ENCODE assay signal across 13 cellular contexts in the genomic region with DNA sequence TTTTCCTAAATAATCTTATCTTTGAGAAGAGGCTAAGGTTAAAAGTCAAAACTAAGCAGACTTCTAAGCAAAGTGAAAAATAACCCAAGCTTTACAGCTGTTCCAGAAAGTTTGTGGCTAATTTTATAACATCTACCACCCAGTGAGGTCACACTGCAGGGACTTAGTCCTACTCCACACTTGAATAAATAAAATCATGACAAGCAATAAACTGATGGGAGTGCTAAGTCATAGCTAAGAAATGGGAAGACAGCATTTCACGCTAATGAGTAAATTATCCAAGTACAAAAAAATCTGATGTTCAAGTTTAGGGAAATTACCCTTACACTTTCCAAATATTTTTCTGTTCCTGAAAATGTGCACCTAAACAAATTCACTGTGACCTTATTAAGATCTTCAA. TPM values are rescaled to one million over a fixed set of nuclear protein-coding genes. Genes with fewer than 3 reads are reported as not detected.
DNase-seq lines count a peak whose midpoint lies in the region; ATAC-seq and TF ChIP-seq lines count a peak whose summit lies in the region.
"Had no signal": no experiment of that assay in that cellular context is flagged by ENCODE, and none has a peak within 500 bp of the region (broad histone marks: within the 10 kb centered on the region; RNA-seq: fewer than 3 reads in every experiment).

No MANE protein-coding gene starts in this region.

- WGBS in heart left ventricle, 4 donors, result 64 to 85% (median 69%) methylated on average over 1 of the region's 1 CpG

- peaks cover 68% of the 10 kb centered on the region for H3K4me1 Mint-ChIP-seq in osteocyte (ENCODE audit: unreplicated experiment)
- no peaks in the 10 kb centered on the region for H3K4me1 Mint-ChIP-seq in activated CD4-positive, alpha-beta T cell treated with anti-CD3 and anti-CD28 coated beads, Interleukin-2, amount 10 ng/mL, durations not matched to agents 24 days and 14 days
- H3K4me1 Mint-ChIP-seq in T-cell, result no peaks in the 10 kb centered on the region
- H3K4me1 Mint-ChIP-seq: central memory CD8-positive, alpha-beta T cell had no signal

- peak; percentile 64 for DNase-seq in A172 (ENCODE audit: low spot score)
- DNase-seq in SJSA1 (ENCODE audit: low read depth in 1 of 2, low spot score in 2 of 2), result peak in 1 of 2 experiments; percentile 72
- DNase-seq in heart left ventricle, result no peak
- no peak for DNase-seq in osteocyte (ENCODE audit: extremely low spot score, unreplicated experiment)
- no peak for DNase-seq in cortex of kidney (lab: John Stamatoyannopoulos, UW)
- DNase-seq in RKO (ENCODE audit: low spot score), result no peak
- DNase-seq in activated CD4-positive, alpha-beta T cell treated with anti-CD3 and anti-CD28 coated beads, Interleukin-2, amount 10 ng/mL, durations not matched to agents 24 days and 14 days, result no peak
- DNase-seq in T-cell, result no peak
- DNase-seq: NCI-H2029 had no signal

- POLR2A ChIA-PET in T-cell (lab: Charles Lee), result no interaction called here

- ATAC-seq in heart left ventricle (peak in 2 of 4 donors; percentile 53 to 63), T-cell (replicated peaks in 1 of 4) (no peak)
- ATAC-seq: A549; natural killer cell treated with Interleukin-12 subunit alpha and Interleukin-12 subunit beta and Interleukin-15 and Interleukin-18, amount 100 ng/mL, for 72 hours had no signal

- peak overlapping the region; percentile 90 for H3K27ac Mint-ChIP-seq in osteocyte (ENCODE audit: unreplicated experiment)
- H3K27ac Mint-ChIP-seq in activated CD4-positive, alpha-beta T cell treated with anti-CD3 and anti-CD28 coated beads, Interleukin-2, amount 10 ng/mL, durations not matched to agents 24 days and 14 days, result no peak overlapping the region
- H3K27ac Mint-ChIP-seq in T-cell, result no peak overlapping the region
- H3K27ac Mint-ChIP-seq: IgD-negative memory B cell; natural killer cell treated with Interleukin-12 subunit alpha and Interleukin-12 subunit beta and Interleukin-15 and Interleukin-18, amount 100 ng/mL, for 72 hours had no signal

- H3K36me3 Mint-ChIP-seq in osteocyte (ENCODE audit: unreplicated experiment) (peaks cover 33% of the 10 kb centered on the region), T-cell (no peaks in the 10 kb centered on the region)
- no peaks in the 10 kb centered on the region for H3K36me3 Mint-ChIP-seq in activated CD4-positive, alpha-beta T cell treated with anti-CD3 and anti-CD28 coated beads, Interleukin-2, amount 10 ng/mL, durations not matched to agents 24 days and 14 days (ENCODE audit: low read depth)
- H3K36me3 Mint-ChIP-seq: natural killer cell treated with Interleukin-12 subunit alpha and Interleukin-12 subunit beta and Interleukin-15 and Interleukin-18, amount 100 ng/mL, for 72 hours had no signal

- H3K4me3 ChIP-seq in SJSA1, result no peak overlapping the region
- no peak overlapping the region for H3K4me3 ChIP-seq in heart left ventricle
- H3K4me3 ChIP-seq: A549 had no signal

- H3K9me3 Mint-ChIP-seq in osteocyte (ENCODE audit: unreplicated experiment) (no peaks in the 10 kb centered on the region), T-cell (peaks cover 0 to 9% (median 0%) of the 10 kb centered on the region in 3 donors)
- no peaks in the 10 kb centered on the region for H3K9me3 Mint-ChIP-seq in activated CD4-positive, alpha-beta T cell treated with anti-CD3 and anti-CD28 coated beads, Interleukin-2, amount 10 ng/mL, durations not matched to agents 24 days and 14 days
- H3K9me3 Mint-ChIP-seq: natural killer cell treated with Interleukin-12 subunit alpha and Interleukin-12 subunit beta and Interleukin-15 and Interleukin-18, amount 100 ng/mL, for 72 hours had no signal

- H3K36me3 ChIP-seq in SJSA1 (peaks cover 11% of the 10 kb centered on the region; the same call in 1 of the 2 replicates), heart left ventricle (peaks cover 0 to 4% (median 0%) of the 10 kb centered on the region in 9 donors)

- H3K27me3 Mint-ChIP-seq in osteocyte (ENCODE audit: unreplicated experiment) (no peaks in the 10 kb centered on the region), T-cell (peaks cover 0 to 6% of the 10 kb centered on the region in 2 donors)
- no peaks in the 10 kb centered on the region for H3K27me3 Mint-ChIP-seq in activated CD4-positive, alpha-beta T cell treated with anti-CD3 and anti-CD28 coated beads, Interleukin-2, amount 10 ng/mL, durations not matched to agents 24 days and 14 days
- H3K27me3 Mint-ChIP-seq: central memory CD8-positive, alpha-beta T cell had no signal

- H3K4me1 ChIP-seq in SJSA1 (replicated peaks) (peaks cover 41% of the 10 kb centered on the region), heart left ventricle (peaks cover 0 to 48% (median 26%) of the 10 kb centered on the region in 12 donors)
- H3K4me1 ChIP-seq: A549 had no signal

- intact Hi-C loops in heart left ventricle (cut with DNase I), result no loop called here
- intact Hi-C loops in activated CD4-positive, alpha-beta T cell treated with anti-CD3 and anti-CD28 coated beads, Interleukin-2, amount 10 ng/mL, durations not matched to agents 24 days and 14 days (cut with micrococcal nuclease), result no loop called here

- CTCF ChIA-PET in T-cell (lab: Charles Lee), result no interaction called here

- no peaks in the 10 kb centered on the region for H3K27me3 ChIP-seq in SJSA1 (replicated peaks)
- H3K27me3 ChIP-seq in heart left ventricle, result no peaks in the 10 kb centered on the region

- no peak for TF ChIP-seq POLR2A in heart left ventricle (IDR thresholded peaks at IDR 0.05)

- H3K4me3 Mint-ChIP-seq in osteocyte (ENCODE audit: unreplicated experiment) (no peak overlapping the region), T-cell (no peak overlapping the region)
- H3K4me3 Mint-ChIP-seq in activated CD4-positive, alpha-beta T cell treated with anti-CD3 and anti-CD28 coated beads, Interleukin-2, amount 10 ng/mL, durations not matched to agents 24 days and 14 days, result no peak overlapping the region
- H3K4me3 Mint-ChIP-seq: central memory CD8-positive, alpha-beta T cell; IgD-negative memory B cell; natural killer cell treated with Interleukin-12 subunit alpha and Interleukin-12 subunit beta and Interleukin-15 and Interleukin-18, amount 100 ng/mL, for 72 hours had no signal

- TF ChIP-seq CTCF in heart left ventricle (IDR thresholded peaks at IDR 0.05) (no peak), osteocyte (IDR thresholded peaks at IDR 0.05) (no peak)

- H3K27ac ChIP-seq in SJSA1 (peak overlapping the region; percentile 73), heart left ventricle (peak overlapping the region; percentile 29 to 85 (median 62))
- H3K27ac ChIP-seq: A549 had no signal

- H3K9me3 ChIP-seq in SJSA1 (replicated peaks), result no peaks in the 10 kb centered on the region
- no peaks in the 10 kb centered on the region for H3K9me3 ChIP-seq in heart left ventricle
- H3K9me3 ChIP-seq: A549 had no signal

RNA-seq across cellular contexts. Expression of a gene that starts 47.7 kb away (rescaled TPM):
- total RNA-seq in A172 (2014; rRNA removed; shearing (Covaris generic)), result 1.8 and 2.1 TPM in 2 replicates
- total RNA-seq in SJSA1 (2014; rRNA removed; shearing (Covaris generic)), result 13.1 and 17.2 TPM in 2 replicates
- total RNA-seq in heart left ventricle (10 to 100 TPM in 6 of 9 donors, 1 to 10 TPM in 3; 8.5 to 26.7 (median 14.2) TPM), osteocyte (64.4 and 65.6 TPM in 2 replicates), T-cell (1 to 10 TPM in 2 of 5 donors, under 1 TPM in 3; 0.26 to 1.3 (median 0.49) TPM)
- polyA plus RNA-seq in heart left ventricle, result 1 to 10 TPM; 3.3 to 5.3 TPM
- not detected in 2 replicates for total RNA-seq in activated CD4-positive, alpha-beta T cell treated with anti-CD3 and anti-CD28 coated beads, Interleukin-2, amount 10 ng/mL, durations not matched to agents 24 days and 14 days
